24 cellular contexts compared by ENCODE assay signal in genomic region chr14:95346266-95346665, GRCh38.
"Had no signal": no experiment of that assay in that cellular context is flagged by ENCODE, and none has a peak within 500 bp of the region (broad histone marks: within the 10 kb centered on the region; RNA-seq: fewer than 3 reads in every experiment).

No MANE protein-coding gene starts in this region.

- DNase-seq: dermis blood vessel endothelial cell; dorsolateral prefrontal cortex; effector CD4-positive, alpha-beta T cell; effector memory CD4-positive, alpha-beta T cell; erythroblast; esophagus squamous epithelium; foreskin fibroblast; foreskin melanocyte; heart left ventricle; hypothalamus; immature natural killer cell; kidney; kidney glomerular epithelial cell; left lung; left ventricle myocardium superior; lower lobe of right lung; mesenchymal stem cell; midbrain; naive B cell had no signal

- H3K79me2 ChIP-seq: hepatocyte had no signal

- H2AFZ ChIP-seq: hepatocyte had no signal

- H3K4me1 ChIP-seq: esophagus squamous epithelium, gastrocnemius medialis, left lung, lower lobe of right lung had no signal

- H3K36me3 ChIP-seq: esophagus squamous epithelium, gastrocnemius medialis, heart left ventricle, left lung, lower lobe of right lung had no signal

- H3K4me2 ChIP-seq: hepatocyte had no signal

- H3K9me3 ChIP-seq: esophagus squamous epithelium, gastrocnemius medialis, heart left ventricle, left lung, lower lobe of right lung had no signal

- H3K4me1 Mint-ChIP-seq: immature natural killer cell, naive B cell had no signal

- H3K9me3 Mint-ChIP-seq: naive B cell had no signal

- H3K4me3 Mint-ChIP-seq: immature natural killer cell, naive B cell had no signal

- H3K27ac ChIP-seq: coronary artery, dorsolateral prefrontal cortex, epithelial cell of prostate, esophagus squamous epithelium, gastrocnemius medialis, heart left ventricle, hepatocyte, left lung, lower lobe of right lung had no signal

- H3K36me3 Mint-ChIP-seq: immature natural killer cell, naive B cell had no signal

- H3K27me3 ChIP-seq: dorsolateral prefrontal cortex, gastrocnemius medialis, heart left ventricle, hepatocyte, left lung had no signal

- H3K4me3 ChIP-seq: coronary artery, dorsolateral prefrontal cortex, esophagus squamous epithelium, gastrocnemius medialis, heart left ventricle, hepatocyte, left lung, lower lobe of right lung had no signal

- H3K27ac Mint-ChIP-seq: immature natural killer cell had no signal

- ATAC-seq: esophagus mucosa, gastrocnemius medialis, left lung, left ventricle myocardium superior, lower lobe of right lung had no signal
